ENCODE assay signal across 8 cellular contexts in the genomic region with DNA sequence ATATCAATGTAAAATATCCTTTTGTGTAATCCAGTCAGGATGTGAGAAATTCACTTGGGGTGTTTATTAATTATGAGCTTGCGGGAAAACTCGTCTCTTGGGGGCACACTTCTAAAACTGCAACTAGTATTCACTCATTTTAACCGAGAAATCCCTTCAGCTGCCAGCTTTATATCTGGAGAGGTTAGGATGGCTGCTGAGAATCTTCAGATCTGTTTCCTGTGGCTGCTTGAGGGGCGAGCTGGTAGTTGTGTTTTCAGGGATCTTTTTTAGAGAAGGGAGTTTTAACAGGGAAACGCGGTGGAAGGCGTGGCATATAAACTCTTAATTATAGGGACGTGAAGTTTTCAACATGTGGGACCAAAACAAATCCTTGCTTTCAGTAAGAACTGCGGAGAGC. TPM values are rescaled to one million over a fixed set of nuclear protein-coding genes. Genes with fewer than 3 reads are reported as not detected.
DNase-seq lines count a peak whose midpoint lies in the region; ATAC-seq, FAIRE-seq and TF ChIP-seq lines count a peak whose summit lies in the region.

No MANE protein-coding gene starts in this region.

- no peaks in the 10 kb centered on the region for H3K36me3 Mint-ChIP-seq in neural crest cell (ENCODE audit: low read depth)

- H3K9me3 Mint-ChIP-seq in neural crest cell = no peaks in the 10 kb centered on the region

- H3K27ac Mint-ChIP-seq in neural crest cell (ENCODE audit: unreplicated experiment) = peak overlapping the region; percentile 21

- TF ChIP-seq CTCF in epithelial cell of proximal tubule (conservative IDR thresholded peaks at IDR 0.05; ENCODE audit: low read depth, low read length) (peak; percentile 14), neural crest cell (conservative IDR thresholded peaks at IDR 0.05) (peak; percentile 17)

- peak overlapping the region; percentile 81 for H3K4me3 ChIP-seq in epithelial cell of proximal tubule (ENCODE audit: low read depth, low read length)

- peaks cover 46% of the 10 kb centered on the region for H3K4me1 Mint-ChIP-seq in neural crest cell

- peak; percentile 51 for FAIRE-seq in GM19239 (lab: Jason Lieb, UNC)

- H3K27me3 Mint-ChIP-seq in neural crest cell (ENCODE audit: low read depth) = no peaks in the 10 kb centered on the region

- DNase-seq in GM19239 (ENCODE audit: insufficient read length, low spot score) = no peak
- peak; percentile 5 for DNase-seq in RPMI8226
- DNase-seq in epithelial cell of proximal tubule (ENCODE audit: low read depth) = no peak
- DNase-seq in neural crest cell (ENCODE audit: low read depth, low spot score) = no peak
- no peak for DNase-seq in SHP77 treated with DMSO at 0.1 percent for 48 hours (lab: John Stamatoyannopoulos, UW)
- no peak for DNase-seq in germinal center (ENCODE audit: low spot score)
- no peak for DNase-seq in inferior parietal cortex (ENCODE audit: extremely low spot score)

- H3K4me3 Mint-ChIP-seq in neural crest cell = peak overlapping the region; percentile 98

- ATAC-seq in HG03432 (IDR thresholded peaks at IDR 0.05; ENCODE audit: unreplicated experiment) = no peak

RNA-seq across cellular contexts. Expression of a gene that starts 0.8 kb away (rescaled TPM):
- total RNA-seq in epithelial cell of proximal tubule = 56.6 and 81.5 TPM in 2 replicates
- 47.5 and 49.2 TPM in 2 replicates for total RNA-seq in neural crest cell
